ENCODE assay signal across 8 cellular contexts in the genomic region with DNA sequence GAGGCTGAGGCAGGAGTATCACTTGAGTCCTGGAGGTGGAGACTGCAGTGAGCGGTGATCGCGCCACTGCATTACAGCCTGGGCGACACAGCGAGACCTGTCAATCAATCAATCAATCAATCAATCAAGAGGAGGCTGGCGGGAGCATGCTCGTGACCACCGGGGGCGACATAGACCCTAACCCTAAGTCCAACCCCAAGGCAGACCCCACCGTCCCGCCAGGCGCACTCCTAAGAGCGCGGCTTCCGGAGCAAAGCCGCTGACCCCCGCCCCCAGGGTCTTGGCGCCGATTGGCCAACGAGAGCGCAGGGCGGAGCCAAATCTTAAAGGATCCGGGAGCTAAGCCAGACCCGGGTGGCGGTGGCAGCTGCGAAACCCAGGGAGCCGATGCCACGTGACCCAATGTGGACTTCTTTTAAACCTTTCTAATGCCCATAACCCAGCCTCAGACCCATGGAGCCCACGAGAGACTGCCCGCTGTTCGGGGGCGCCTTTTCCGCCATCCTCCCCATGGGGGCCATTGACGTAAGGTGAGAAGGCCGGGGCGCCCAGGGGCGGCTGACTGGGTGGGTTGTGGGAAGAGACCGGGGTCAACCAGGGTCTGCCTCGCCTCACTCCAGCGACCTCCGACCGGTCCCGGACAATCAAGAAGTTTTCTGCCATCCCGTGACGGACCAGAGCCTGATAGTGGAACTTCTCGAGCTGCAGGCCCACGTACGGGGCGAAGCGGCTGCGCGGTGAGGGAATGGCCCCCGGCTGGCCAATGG. TPM values are rescaled to one million over a fixed set of nuclear protein-coding genes. Genes with fewer than 3 reads are reported as not detected.
A peak's percentile ranks its signal among the peaks of the same experiment; 100 is the strongest.
DNase-seq lines count a peak whose midpoint lies in the region; ATAC-seq and TF ChIP-seq lines count a peak whose summit lies in the region.

A gene with protein sequence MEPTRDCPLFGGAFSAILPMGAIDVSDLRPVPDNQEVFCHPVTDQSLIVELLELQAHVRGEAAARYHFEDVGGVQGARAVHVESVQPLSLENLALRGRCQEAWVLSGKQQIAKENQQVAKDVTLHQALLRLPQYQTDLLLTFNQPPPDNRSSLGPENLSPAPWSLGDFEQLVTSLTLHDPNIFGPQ (plus strand): TSS at position 335 of the 767 bp plus-strand sequence. CDS start 119 bp downstream, at position 454.

- peak; percentile 82 for DNase-seq in NCI-H1694 (lab: John Stamatoyannopoulos, UW)
- DNase-seq in T-helper 9 cell = peak; percentile 71
- peak; percentile 49 for DNase-seq in astrocyte of the cerebellum (ENCODE audit: low read depth)
- DNase-seq in hepatic stellate cell (ENCODE audit: low spot score) = peak; percentile 98
- DNase-seq in retina = peak; percentile 96
- peak; percentile 94 to 95 for DNase-seq in aorta

- H3K9me3 ChIP-seq in aorta (ENCODE audit: control insufficient read depth, low read length) = no peaks in the 10 kb centered on the region

- no peaks in the 10 kb centered on the region for H3K4me1 ChIP-seq in aorta (ENCODE audit: control insufficient read depth in 1 of 2, insufficient read depth in 2 of 2, low read length in 2 of 2)

- TF ChIP-seq CTCF in GM12875 (IDR thresholded peaks at IDR 0.05; ENCODE audit: borderline replicate concordance, insufficient read depth, low read depth, low read length) (no peak), astrocyte of the cerebellum (IDR thresholded peaks at IDR 0.05; ENCODE audit: low read depth, low read length, missing control alignments) (no peak)

- WGBS in aorta, 2 donors = 0% methylated on average over 53 of the region's 53 CpGs

- intact Hi-C loops in aorta (cut with DNase I) = no loop called here

- H3K27ac ChIP-seq in aorta (ENCODE audit: low read depth in 1 of 2, low read length in 2 of 2) = peak within 1 kb of the TSS in 1 of 2 donors; percentile 48

- H3K4me3 ChIP-seq in GM12875 (ENCODE audit: low read depth, low read length) (peak within 1 kb of the TSS; percentile 68), astrocyte of the cerebellum (ENCODE audit: low read depth, low read length) (peak within 1 kb of the TSS; percentile 60), aorta (ENCODE audit: low read length in 2 of 2) (peak within 1 kb of the TSS; percentile 43 to 44)

- H3K27me3 ChIP-seq in aorta (ENCODE audit: control insufficient read depth in 1 of 2, insufficient read depth in 2 of 2, low read length in 1 of 2) = no peaks in the 10 kb centered on the region

- no peaks in the 10 kb centered on the region for H3K36me3 ChIP-seq in aorta (ENCODE audit: control insufficient read depth in 1 of 2, insufficient read depth in 2 of 2, low read length in 1 of 2)

- ATAC-seq in HG02798 (IDR thresholded peaks at IDR 0.05; ENCODE audit: poor library complexity, unreplicated experiment) (peak; percentile 87), aorta (ENCODE audit: low FRiP score) (peak; percentile 92)

- in situ Hi-C loops in astrocyte of the cerebellum (cut with HindIII; ENCODE audit: low sequenced_read_pairs) = no loop called here

RNA-seq across cellular contexts. Expression of the gene that starts here (rescaled TPM):
- total RNA-seq in aorta = 10 to 100 TPM; 20.3 to 21.7 TPM
- polyA plus RNA-seq in aorta = 10 to 100 TPM; 28.7 to 53.7 TPM
